11 cellular contexts compared by ENCODE assay signal in the genomic region with DNA sequence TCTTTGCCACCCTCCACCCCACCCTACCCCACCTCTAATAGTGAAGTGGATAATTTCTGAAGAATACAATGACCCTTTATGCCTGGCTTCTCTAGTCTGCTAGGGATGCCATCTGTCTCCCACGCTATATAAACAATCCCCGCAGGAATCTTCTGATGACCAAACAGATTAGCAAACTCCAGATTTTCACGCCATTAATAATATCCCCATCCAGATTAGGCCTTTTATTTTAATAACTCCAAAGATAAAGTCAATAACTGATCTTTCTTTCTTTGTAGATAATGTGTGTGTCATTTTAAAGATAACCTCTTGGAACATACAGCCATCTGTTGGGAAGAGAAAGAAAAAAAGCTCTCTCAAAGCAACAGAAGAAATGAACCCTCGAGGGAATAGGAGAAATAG. TPM values are rescaled to one million over a fixed set of nuclear protein-coding genes. Genes with fewer than 3 reads are reported as not detected.
A peak's percentile ranks its signal among the peaks of the same experiment; 100 is the strongest.
DNase-seq lines count a peak whose midpoint lies in the region; ATAC-seq, FAIRE-seq and TF ChIP-seq lines count a peak whose summit lies in the region.
"Had no signal": no experiment of that assay in that cellular context is flagged by ENCODE, and none has a peak within 500 bp of the region (broad histone marks: within the 10 kb centered on the region; RNA-seq: fewer than 3 reads in every experiment).

No MANE protein-coding gene starts in this region.

- no peak for ATAC-seq in SK-N-SH treated with all-trans-retinoic acid at 6 μM for 48 hours
- no peak for ATAC-seq in esophagus mucosa

- no peak overlapping the region for H2BK15ac ChIP-seq in mesendoderm (replicated peaks; ENCODE audit: low read depth)

- no peak overlapping the region for H2AK5ac ChIP-seq in mesendoderm (ENCODE audit: low read length)

- WGBS in HUES64, result 71% methylated on average over 3 of the region's 4 CpGs
- WGBS in mesendoderm (ENCODE audit: extremely low coverage, insufficient coverage, low lambda C conversion rate), result no CpG with 5 or more reads among the region's 4 CpGs
- WGBS in spleen, 5 donors, result 80 to 89% (median 87%) methylated on average over 4 of the region's 4 CpGs

- H3K56ac ChIP-seq in mesendoderm (ENCODE audit: low read length), result no peak overlapping the region

- no peak overlapping the region for H3K23ac ChIP-seq in mesendoderm (ENCODE audit: low read length)

- H2BK120ac ChIP-seq in mesendoderm (ENCODE audit: low read depth, low read length), result no peak overlapping the region

- DNase-seq in COR-L47 (lab: John Stamatoyannopoulos, UW) (peak; percentile 21), mesendoderm (peak; percentile 26), spleen (no peak), NCI-H226 (no peak), RCC 7860 (ENCODE audit: low spot score) (no peak)
- DNase-seq: NK-92 treated with Interleukin-12 subunit alpha and Interleukin-12 subunit beta, amount 100 ng/mL, for 24 hours had no signal

- H4K8ac ChIP-seq in mesendoderm (ENCODE audit: low read depth, low read length), result no peak overlapping the region

- FAIRE-seq in RCC 7860 (lab: Jason Lieb, UNC), result no peak
- FAIRE-seq: islet of Langerhans, TTC549 had no signal

- no peak overlapping the region for H3K4ac ChIP-seq in mesendoderm (ENCODE audit: low read depth, low read length)

- H3K36me3 ChIP-seq in HUES64 (ENCODE audit: insufficient read depth, low read length) (no peaks in the 10 kb centered on the region), mesendoderm (ENCODE audit: control insufficient read depth, insufficient read depth, low read length) (no peaks in the 10 kb centered on the region), spleen (no peaks in the 10 kb centered on the region)

- H3K9me3 ChIP-seq in HUES64 (ENCODE audit: insufficient read depth, low read depth, low read length) (no peaks in the 10 kb centered on the region), spleen (no peaks in the 10 kb centered on the region)

- H3K27ac ChIP-seq in HUES64 (ENCODE audit: low read depth, low read length) (no peak overlapping the region), mesendoderm (ENCODE audit: low read depth, low read length) (no peak overlapping the region), spleen (no peak overlapping the region)

- no peak overlapping the region for H3K18ac ChIP-seq in mesendoderm (ENCODE audit: low read length)

- H2BK5ac ChIP-seq in mesendoderm (ENCODE audit: low read length), result no peak overlapping the region

- H3K4me1 ChIP-seq in HUES64 (ENCODE audit: insufficient read depth, low read length) (0 out of 2 replicates have a peak, but pooled peaks cover 9% of the 10 kb centered on the region), mesendoderm (ENCODE audit: control insufficient read depth, low read depth, low read length) (peaks cover 21% of the 10 kb centered on the region), spleen (peaks cover 0 to 20% (median 13%) of the 10 kb centered on the region in 6 donors)

- H3K4me3 ChIP-seq in HUES64 (ENCODE audit: low read length) (peak overlapping the region; percentile 75; the same call in 1 of the 2 replicates), mesendoderm (ENCODE audit: low read length) (no peak overlapping the region), spleen (no peak overlapping the region)

- H3K79me1 ChIP-seq in mesendoderm (ENCODE audit: low read length), result peaks cover 2% of the 10 kb centered on the region

- H3K27me3 ChIP-seq in HUES64 (ENCODE audit: insufficient read depth, low read length), result peaks cover 41% of the 10 kb centered on the region
- no peaks in the 10 kb centered on the region for H3K27me3 ChIP-seq in mesendoderm (ENCODE audit: insufficient read depth, low read length, poor library complexity)
- H3K27me3 ChIP-seq in spleen (replicated peaks in 1 of 7), result peaks cover 0 to 70% (median 42%) of the 10 kb centered on the region in 7 donors

- H3K9ac ChIP-seq in HUES64 (ENCODE audit: low read depth, low read length), result no peak overlapping the region
- H3K9ac ChIP-seq in mesendoderm (ENCODE audit: low read length), result no peak overlapping the region

- intact Hi-C loops in spleen (cut with DNase I; ENCODE audit: low total_unique reads), result no loop called here

- TF ChIP-seq CTCF in spleen (IDR thresholded peaks at IDR 0.05 in 8 of 11, conservative IDR thresholded peaks at IDR 0.05 in 3 of 11), result no peak

- no peak overlapping the region for H3K4me2 ChIP-seq in mesendoderm (ENCODE audit: low read length)

- H3K79me2 ChIP-seq in mesendoderm (ENCODE audit: control insufficient read depth, insufficient read depth, low read length), result no peaks in the 10 kb centered on the region

- no peak overlapping the region for H4K5ac ChIP-seq in mesendoderm (ENCODE audit: low read length)

- no peak for TF ChIP-seq POLR2A in spleen (IDR thresholded peaks at IDR 0.05)

TF ChIP-seq in SK-N-SH treated with all-trans-retinoic acid at 6 μM for 48 hours, 23 proteins besides CTCF, POLR2A, EP300 and RAD21 (continues in another document):
- TF ChIP-seq ESRRG (CRISPR knock-in tag; IDR thresholded peaks at IDR 0.05), result 0 out of 2 replicates have a peak, but pooled peaks have one; percentile 26
- no peak for TF ChIP-seq TOX (CRISPR knock-in tag; IDR thresholded peaks at IDR 0.05; ENCODE audit: borderline replicate concordance)
- TF ChIP-seq ZC3H10 (CRISPR knock-in tag; IDR thresholded peaks at IDR 0.05), result no peak
- no peak for TF ChIP-seq GLIS3 (CRISPR knock-in tag; IDR thresholded peaks at IDR 0.05)
- no peak for TF ChIP-seq RARB (CRISPR knock-in tag; IDR thresholded peaks at IDR 0.05)
- no peak for TF ChIP-seq BACH2 (CRISPR knock-in tag; IDR thresholded peaks at IDR 0.05; ENCODE audit: borderline replicate concordance)
- TF ChIP-seq OSR1 (CRISPR knock-in tag; IDR thresholded peaks at IDR 0.05), result no peak
- TF ChIP-seq, protein P1, sequence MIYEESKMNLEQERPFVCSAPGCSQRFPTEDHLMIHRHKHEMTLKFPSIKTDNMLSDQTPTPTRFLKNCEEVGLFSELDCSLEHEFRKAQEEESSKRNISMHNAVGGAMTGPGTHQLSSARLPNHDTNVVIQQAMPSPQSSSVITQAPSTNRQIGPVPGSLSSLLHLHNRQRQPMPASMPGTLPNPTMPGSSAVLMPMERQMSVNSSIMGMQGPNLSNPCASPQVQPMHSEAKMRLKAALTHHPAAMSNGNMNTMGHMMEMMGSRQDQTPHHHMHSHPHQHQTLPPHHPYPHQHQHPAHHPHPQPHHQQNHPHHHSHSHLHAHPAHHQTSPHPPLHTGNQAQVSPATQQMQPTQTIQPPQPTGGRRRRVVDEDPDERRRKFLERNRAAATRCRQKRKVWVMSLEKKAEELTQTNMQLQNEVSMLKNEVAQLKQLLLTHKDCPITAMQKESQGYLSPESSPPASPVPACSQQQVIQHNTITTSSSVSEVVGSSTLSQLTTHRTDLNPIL (CRISPR knock-in tag; IDR thresholded peaks at IDR 0.05; ENCODE audit: low read depth), result no peak
- no peak for TF ChIP-seq ZNF565 (CRISPR knock-in tag; conservative IDR thresholded peaks at IDR 0.05; ENCODE audit: low read depth)
- TF ChIP-seq, protein P2, sequence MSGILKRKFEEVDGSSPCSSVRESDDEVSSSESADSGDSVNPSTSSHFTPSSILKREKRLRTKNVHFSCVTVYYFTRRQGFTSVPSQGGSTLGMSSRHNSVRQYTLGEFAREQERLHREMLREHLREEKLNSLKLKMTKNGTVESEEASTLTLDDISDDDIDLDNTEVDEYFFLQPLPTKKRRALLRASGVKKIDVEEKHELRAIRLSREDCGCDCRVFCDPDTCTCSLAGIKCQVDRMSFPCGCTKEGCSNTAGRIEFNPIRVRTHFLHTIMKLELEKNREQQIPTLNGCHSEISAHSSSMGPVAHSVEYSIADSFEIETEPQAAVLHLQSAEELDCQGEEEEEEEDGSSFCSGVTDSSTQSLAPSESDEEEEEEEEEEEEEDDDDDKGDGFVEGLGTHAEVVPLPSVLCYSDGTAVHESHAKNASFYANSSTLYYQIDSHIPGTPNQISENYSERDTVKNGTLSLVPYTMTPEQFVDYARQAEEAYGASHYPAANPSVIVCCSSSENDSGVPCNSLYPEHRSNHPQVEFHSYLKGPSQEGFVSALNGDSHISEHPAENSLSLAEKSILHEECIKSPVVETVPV (CRISPR knock-in tag; IDR thresholded peaks at IDR 0.05), result no peak
- peak; percentile 81 for TF ChIP-seq TCF4 (CRISPR knock-in tag; IDR thresholded peaks at IDR 0.05; ENCODE audit: borderline replicate concordance)
- no peak for TF ChIP-seq ZNF70 (CRISPR knock-in tag; IDR thresholded peaks at IDR 0.05)
- TF ChIP-seq SNAI2 (CRISPR knock-in tag; IDR thresholded peaks at IDR 0.05), result no peak
- TF ChIP-seq CSDC2 (CRISPR knock-in tag; IDR thresholded peaks at IDR 0.05), result no peak
- no peak for TF ChIP-seq ZFP30 (CRISPR knock-in tag; IDR thresholded peaks at IDR 0.05)
- no peak for TF ChIP-seq ZNF8 (CRISPR knock-in tag; IDR thresholded peaks at IDR 0.05)
- no peak for TF ChIP-seq ARNTL (CRISPR knock-in tag; IDR thresholded peaks at IDR 0.05; ENCODE audit: borderline replicate concordance, low read depth)
- TF ChIP-seq ZFP3 (CRISPR knock-in tag; IDR thresholded peaks at IDR 0.05), result no peak
- TF ChIP-seq, protein P3, sequence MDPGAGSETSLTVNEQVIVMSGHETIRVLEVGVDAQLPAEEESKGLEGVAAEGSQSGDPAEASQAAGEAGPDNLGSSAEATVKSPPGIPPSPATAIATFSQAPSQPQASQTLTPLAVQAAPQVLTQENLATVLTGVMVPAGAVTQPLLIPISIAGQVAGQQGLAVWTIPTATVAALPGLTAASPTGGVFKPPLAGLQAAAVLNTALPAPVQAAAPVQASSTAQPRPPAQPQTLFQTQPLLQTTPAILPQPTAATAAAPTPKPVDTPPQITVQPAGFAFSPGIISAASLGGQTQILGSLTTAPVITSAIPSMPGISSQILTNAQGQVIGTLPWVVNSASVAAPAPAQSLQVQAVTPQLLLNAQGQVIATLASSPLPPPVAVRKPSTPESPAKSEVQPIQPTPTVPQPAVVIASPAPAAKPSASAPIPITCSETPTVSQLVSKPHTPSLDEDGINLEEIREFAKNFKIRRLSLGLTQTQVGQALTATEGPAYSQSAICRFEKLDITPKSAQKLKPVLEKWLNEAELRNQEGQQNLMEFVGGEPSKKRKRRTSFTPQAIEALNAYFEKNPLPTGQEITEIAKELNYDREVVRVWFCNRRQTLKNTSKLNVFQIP (CRISPR knock-in tag; IDR thresholded peaks at IDR 0.05; ENCODE audit: borderline replicate concordance, low read depth), result no peak
- peak; percentile 20; the same call in 1 of the 2 replicates for TF ChIP-seq ISL1 (CRISPR knock-in tag; IDR thresholded peaks at IDR 0.05)

RNA-seq across cellular contexts. Expression of a gene that starts 1.7 kb away (rescaled TPM):
- polyA plus RNA-seq in HUES64 (2013, experiment 1 of 2), result 3.5 TPM
- 2.8 TPM for polyA plus RNA-seq in HUES64 (2013, experiment 2 of 2)
- polyA plus RNA-seq in mesendoderm (2013, experiment 1 of 2), result 1.5 TPM
- polyA plus RNA-seq in mesendoderm (2013, experiment 2 of 2), result 1.7 TPM
- 10 to 100 TPM in 6 of 7 donors, 1 to 10 TPM in 1; 10.0 to 85.0 (median 74.7) TPM for total RNA-seq in spleen
- 10 to 100 TPM in 1 of 3 donors, 1 to 10 TPM in 2; 2.4 to 15.0 (median 4.6) TPM for polyA plus RNA-seq in spleen
- 6.7 TPM for total RNA-seq in esophagus mucosa

RNA-seq across cellular contexts. Expression of a gene that starts 47.9 kb away (rescaled TPM):
- polyA plus RNA-seq in HUES64 (2013, experiment 1 of 2), result 18.5 TPM
- 23.3 TPM for polyA plus RNA-seq in HUES64 (2013, experiment 2 of 2)
- 18.4 TPM for polyA plus RNA-seq in mesendoderm (2013, experiment 1 of 2)
- polyA plus RNA-seq in mesendoderm (2013, experiment 2 of 2), result 17.4 TPM
- total RNA-seq in spleen (1 to 10 TPM; 1.3 to 6.8 (median 2.5) TPM), esophagus mucosa (3.3 TPM)
- polyA plus RNA-seq in spleen, result 1 to 10 TPM in 2 of 3 donors, under 1 TPM in 1; 0.54 to 1.5 (median 1.3) TPM

Comparison
In these comparisons a context has a peak if more than half of its experiments do, and no peak if none do; other contexts are left out.
1. DNase-seq: peak in COR-L47 (single experiment) and mesendoderm (single experiment); none in spleen (single experiment), NCI-H226 (single experiment) and RCC 7860 (single experiment).